18 cellular contexts compared by ENCODE assay signal in genomic region chr17:70609566-70609965, GRCh38.
"Had no signal": no experiment of that assay in that cellular context is flagged by ENCODE, and none has a peak within 500 bp of the region (broad histone marks: within the 10 kb centered on the region; RNA-seq: fewer than 3 reads in every experiment).

No MANE protein-coding gene starts in this region.

- DNase-seq: activated CD4-positive, alpha-beta T cell treated with anti-CD3 and anti-CD28 coated beads for 48 hours; activated CD8-positive, alpha-beta memory T cell treated with anti-CD3 and anti-CD28 coated beads, Interleukin-2, amount 50 U/mL, for 4 hours; activated CD8-positive, alpha-beta T cell treated with anti-CD3 and anti-CD28 coated beads for 36 hours; activated effector memory CD4-positive, alpha-beta T cell treated with anti-CD3 and anti-CD28 coated beads, Interleukin-2, amount 50 U/mL, for 16 hours; activated T-cell treated with anti-CD3 and anti-CD28 coated beads, Interleukin-2, amount 50 U/mL, for 48 hours; aorta; dermis blood vessel endothelial cell; gastrocnemius medialis; left ventricle myocardium superior; mesendoderm; pancreas; retina; stimulated activated naive B cell treated with anti-CD40 and anti-IgM and Interleukin-4, amounts not matched to agents 10 μg/mL and 1 μg/mL and 100 μg/mL, for 72 hours; SW 1271; transverse colon had no signal

- H3K36me3 ChIP-seq: gastrocnemius medialis, pancreas, transverse colon, vagina had no signal

- ATAC-seq: activated CD8-positive, alpha-beta T cell treated with anti-CD3 and anti-CD28 coated beads for 36 hours; gastrocnemius medialis; left ventricle myocardium superior; pancreas; stimulated activated naive B cell treated with anti-CD40 and anti-IgM and Interleukin-4, amounts not matched to agents 10 μg/mL and 1 μg/mL and 100 μg/mL, for 72 hours; WTC11 had no signal

- H3K27ac Mint-ChIP-seq: activated CD8-positive, alpha-beta T cell treated with anti-CD3 and anti-CD28 coated beads for 36 hours; activated naive CD8-positive, alpha-beta T cell; stimulated activated naive B cell treated with anti-CD40 and anti-IgM and Interleukin-4, amounts not matched to agents 10 μg/mL and 1 μg/mL and 100 μg/mL, for 72 hours; WTC11 had no signal

- H3K4me3 ChIP-seq: gastrocnemius medialis, pancreas, transverse colon, vagina had no signal

- H3K27me3 Mint-ChIP-seq: activated naive CD8-positive, alpha-beta T cell had no signal

- H3K9me3 ChIP-seq: gastrocnemius medialis, pancreas, transverse colon, vagina had no signal

- H3K9me3 Mint-ChIP-seq: activated CD8-positive, alpha-beta T cell treated with anti-CD3 and anti-CD28 coated beads for 36 hours; WTC11 had no signal

- H3K27me3 ChIP-seq: gastrocnemius medialis, transverse colon, vagina had no signal

- H3K4me1 Mint-ChIP-seq: stimulated activated naive B cell treated with anti-CD40 and anti-IgM and Interleukin-4, amounts not matched to agents 10 μg/mL and 1 μg/mL and 100 μg/mL, for 72 hours had no signal

- H3K4me1 ChIP-seq: gastrocnemius medialis, pancreas, transverse colon, vagina had no signal

- H3K4me3 Mint-ChIP-seq: activated CD8-positive, alpha-beta T cell treated with anti-CD3 and anti-CD28 coated beads for 36 hours; activated naive CD8-positive, alpha-beta T cell; stimulated activated naive B cell treated with anti-CD40 and anti-IgM and Interleukin-4, amounts not matched to agents 10 μg/mL and 1 μg/mL and 100 μg/mL, for 72 hours; WTC11 had no signal

- H3K36me3 Mint-ChIP-seq: activated naive CD8-positive, alpha-beta T cell; stimulated activated naive B cell treated with anti-CD40 and anti-IgM and Interleukin-4, amounts not matched to agents 10 μg/mL and 1 μg/mL and 100 μg/mL, for 72 hours; WTC11 had no signal
